18 cellular contexts compared by ENCODE assay signal in the genomic region with DNA sequence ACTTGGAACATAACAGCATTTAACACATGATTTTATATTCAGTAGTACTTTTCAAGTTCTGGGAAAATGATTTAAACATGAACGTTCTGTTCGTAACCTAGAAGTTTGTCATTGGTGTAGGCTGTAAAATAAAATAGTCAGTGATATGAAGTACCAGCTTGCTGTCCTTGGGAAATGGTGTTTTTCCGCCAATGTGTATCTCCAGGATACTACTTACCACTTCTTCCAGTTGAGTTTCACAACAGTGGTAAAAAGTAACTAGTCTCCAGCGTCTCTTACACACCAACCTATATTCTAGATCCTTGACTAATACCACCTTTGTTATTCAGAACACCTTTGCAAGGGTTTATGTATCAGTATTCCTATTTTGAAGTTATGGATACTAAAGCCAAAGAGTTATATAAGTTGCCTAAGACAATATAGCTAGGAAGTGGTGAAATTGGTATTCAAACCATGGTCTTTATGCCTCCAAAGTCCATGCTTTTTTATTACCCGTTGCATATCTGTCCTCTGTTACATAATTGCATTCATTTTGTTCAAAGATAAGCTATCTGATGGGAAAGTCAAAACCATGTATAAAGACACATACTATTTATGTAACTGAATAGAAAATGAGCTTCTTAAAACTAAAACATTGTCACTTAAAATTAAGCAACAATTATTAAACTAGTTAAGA. TPM values are rescaled to one million over a fixed set of nuclear protein-coding genes. Genes with fewer than 3 reads are reported as not detected.
"Had no signal": no experiment of that assay in that cellular context is flagged by ENCODE, and none has a peak within 500 bp of the region (broad histone marks: within the 10 kb centered on the region; RNA-seq: fewer than 3 reads in every experiment).

No MANE protein-coding gene starts in this region.

- H3K9ac ChIP-seq: neural progenitor cell had no signal

- H3K4me1 ChIP-seq: neural progenitor cell, uterus had no signal

- H3K4me2 ChIP-seq: neural progenitor cell had no signal

- H3K4me3 ChIP-seq: neural progenitor cell, skin epidermis, thoracic aorta, uterus had no signal

- DNase-seq: activated CD4-positive, alpha-beta T cell treated with anti-CD3 and anti-CD28 coated beads for 36 hours; activated CD4-positive, CD25-positive, alpha-beta regulatory T cell; activated CD8-positive, alpha-beta memory T cell treated with anti-CD3 and anti-CD28 coated beads, Interleukin-2, amount 10 ng/mL, durations not matched to agents 7 days and 5 days; activated CD8-positive, alpha-beta T cell treated with anti-CD3 and anti-CD28 coated beads, Interleukin-2, amount 10 ng/mL, durations not matched to agents 7 days and 5 days; activated T-cell treated with anti-CD3 and anti-CD28 coated beads, Interleukin-2, amount 50 U/mL, for 48 hours; foreskin fibroblast; head of caudate nucleus; kidney glomerular epithelial cell; midbrain; natural killer cell; stimulated activated CD4-positive, alpha-beta T cell treated with anti-CD3 and anti-CD28 coated beads, Interleukin-4, amount 100 ng/mL, for 24 hours; uterus had no signal

- ATAC-seq: activated CD4-positive, alpha-beta T cell treated with anti-CD3 and anti-CD28 coated beads for 36 hours; activated CD8-positive, alpha-beta memory T cell treated with anti-CD3 and anti-CD28 coated beads, Interleukin-2, amount 10 ng/mL, durations not matched to agents 7 days and 5 days; activated CD8-positive, alpha-beta T cell treated with anti-CD3 and anti-CD28 coated beads, Interleukin-2, amount 10 ng/mL, durations not matched to agents 7 days and 5 days; natural killer cell; sciatic nerve; stimulated activated effector memory CD8-positive, alpha-beta T cell treated with anti-CD3 and anti-CD28 coated beads, Interleukin-12 subunit alpha, Interleukin-12 subunit beta, amount 100 ng/mL, for 72 hours had no signal

- H2AFZ ChIP-seq: neural progenitor cell had no signal

- H3K36me3 ChIP-seq: neural progenitor cell, thoracic aorta, uterus had no signal

- H3K9me3 ChIP-seq: uterus had no signal

- H3K27me3 ChIP-seq: neural progenitor cell, uterus had no signal

- H3K27ac ChIP-seq: neural progenitor cell, skin epidermis, thoracic aorta, uterus had no signal

- FAIRE-seq: endothelial cell of umbilical vein had no signal

RNA-seq across cellular contexts. Expression of a gene that starts 43.1 kb away (rescaled TPM):
- total RNA-seq: endothelial cell of umbilical vein had no signal
